22 cellular contexts compared by ENCODE assay signal in genomic region chr19:33876192-33876591, GRCh38.
"Had no signal": no experiment of that assay in that cellular context is flagged by ENCODE, and none has a peak within 500 bp of the region (broad histone marks: within the 10 kb centered on the region; RNA-seq: fewer than 3 reads in every experiment).

No MANE protein-coding gene starts in this region.

- H3K27ac ChIP-seq: HL-60, SJSA1, SK-N-MC had no signal

- H3K4me3 ChIP-seq: SJSA1, SK-N-MC had no signal

- H3K4me1 ChIP-seq: SJSA1 had no signal

- H3K9me3 ChIP-seq: SJSA1 had no signal

- DNase-seq: KBM-7, MV-4-11, NCI-H1048, NCI-H1105, NCI-H1417, NCI-H1436 treated with DMSO at 0.1 percent for 48 hours, NCI-H1694, NCI-H187 treated with DMSO at 0.1 percent for 48 hours, NCI-H2029 treated with DMSO at 0.1 percent for 48 hours, NCI-H2227 treated with DMSO at 0.1 percent for 48 hours, NCI-H446, NCI-H510A, NCI-H524 treated with DMSO at 0.1 percent for 48 hours, NCI-H69, NCI-H774, Right ventricle myocardium superior, RPMI8226, SIG-M5, SW 1271 had no signal

- H3K36me3 ChIP-seq: SJSA1 had no signal
